Comparison of ENCODE assay signal across 1 cellular context in the genomic region with DNA sequence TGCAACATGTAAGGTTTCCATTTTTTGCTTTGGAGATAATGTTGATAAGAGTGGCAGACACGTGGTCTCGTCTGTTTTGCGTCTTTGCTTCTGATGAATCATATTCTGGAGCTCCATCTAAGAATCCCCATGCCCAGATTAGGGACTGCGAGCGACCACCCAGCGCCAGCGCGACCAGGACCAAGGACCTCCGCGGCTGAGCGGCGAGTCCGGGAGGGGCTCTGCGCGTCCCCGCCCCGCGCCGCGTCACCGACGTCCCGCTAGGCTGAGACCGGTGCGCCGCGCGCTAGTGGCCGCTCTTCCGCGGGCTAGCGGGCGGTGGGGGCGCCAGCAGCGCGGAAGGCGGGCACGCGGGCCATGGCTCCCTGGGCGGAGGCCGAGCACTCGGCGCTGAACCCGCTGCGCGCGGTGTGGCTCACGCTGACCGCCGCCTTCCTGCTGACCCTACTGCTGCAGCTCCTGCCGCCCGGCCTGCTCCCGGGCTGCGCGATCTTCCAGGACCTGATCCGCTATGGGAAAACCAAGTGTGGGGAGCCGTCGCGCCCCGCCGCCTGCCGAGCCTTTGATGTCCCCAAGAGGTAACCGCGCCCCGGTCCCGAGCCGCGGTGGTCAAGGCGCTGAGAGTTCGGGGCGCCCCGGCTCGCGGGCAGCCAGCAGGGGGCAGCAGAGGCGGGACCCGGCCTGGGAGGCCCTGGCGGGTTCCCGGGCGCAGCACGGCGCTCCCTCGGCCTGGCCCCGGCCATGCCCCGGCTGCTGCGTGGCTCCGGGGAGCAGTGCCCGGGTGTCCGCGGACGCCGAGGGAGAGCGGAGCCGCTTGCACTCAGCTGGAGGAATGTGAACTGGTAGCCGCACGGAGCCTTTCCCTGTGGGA.
TF ChIP-seq lines count a peak whose summit lies in the region.

Gene SRD5A3, plus strand, starts transcription at position 263 of the 871 bp plus-strand sequence. Its CDS starts 95 bp downstream, at position 358.

TF ChIP-seq in K562, 482 proteins besides CTCF, POLR2A, EP300 and RAD21 (continued from another document):
- TF ChIP-seq, protein P1, sequence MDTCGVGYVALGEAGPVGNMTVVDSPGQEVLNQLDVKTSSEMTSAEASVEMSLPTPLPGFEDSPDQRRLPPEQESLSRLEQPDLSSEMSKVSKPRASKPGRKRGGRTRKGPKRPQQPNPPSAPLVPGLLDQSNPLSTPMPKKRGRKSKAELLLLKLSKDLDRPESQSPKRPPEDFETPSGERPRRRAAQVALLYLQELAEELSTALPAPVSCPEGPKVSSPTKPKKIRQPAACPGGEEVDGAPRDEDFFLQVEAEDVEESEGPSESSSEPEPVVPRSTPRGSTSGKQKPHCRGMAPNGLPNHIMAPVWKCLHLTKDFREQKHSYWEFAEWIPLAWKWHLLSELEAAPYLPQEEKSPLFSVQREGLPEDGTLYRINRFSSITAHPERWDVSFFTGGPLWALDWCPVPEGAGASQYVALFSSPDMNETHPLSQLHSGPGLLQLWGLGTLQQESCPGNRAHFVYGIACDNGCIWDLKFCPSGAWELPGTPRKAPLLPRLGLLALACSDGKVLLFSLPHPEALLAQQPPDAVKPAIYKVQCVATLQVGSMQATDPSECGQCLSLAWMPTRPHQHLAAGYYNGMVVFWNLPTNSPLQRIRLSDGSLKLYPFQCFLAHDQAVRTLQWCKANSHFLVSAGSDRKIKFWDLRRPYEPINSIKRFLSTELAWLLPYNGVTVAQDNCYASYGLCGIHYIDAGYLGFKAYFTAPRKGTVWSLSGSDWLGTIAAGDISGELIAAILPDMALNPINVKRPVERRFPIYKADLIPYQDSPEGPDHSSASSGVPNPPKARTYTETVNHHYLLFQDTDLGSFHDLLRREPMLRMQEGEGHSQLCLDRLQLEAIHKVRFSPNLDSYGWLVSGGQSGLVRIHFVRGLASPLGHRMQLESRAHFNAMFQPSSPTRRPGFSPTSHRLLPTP (IDR thresholded peaks at IDR 0.05; ENCODE audit: borderline replicate concordance, extremely low read depth, insufficient read length) = no peak
- TF ChIP-seq PCBP1 (IDR thresholded peaks at IDR 0.05; ENCODE audit: low read depth, low read length, poor library complexity, severe bottlenecking) = peak; percentile 26
- peak; percentile 64; the same call in 1 of the 2 replicates for TF ChIP-seq RNF2 (IDR thresholded peaks at IDR 0.05)
- peak; percentile 38 for TF ChIP-seq RBM22 (IDR thresholded peaks at IDR 0.05; ENCODE audit: low read depth, low read length, poor library complexity, severe bottlenecking)
- TF ChIP-seq GATA2 (CRISPR knock-in tag; IDR thresholded peaks at IDR 0.05) = peak; percentile 65
- TF ChIP-seq HDAC1 (IDR thresholded peaks at IDR 0.05) = peak in 1 of 2 experiments; percentile 72; a peak in 1 of 4 replicates
- TF ChIP-seq E2F1 (CRISPR knock-in tag; IDR thresholded peaks at IDR 0.05) = peak; percentile 85; the same call in 1 of the 2 replicates
- TF ChIP-seq RB1 (IDR thresholded peaks at IDR 0.05; ENCODE audit: low read depth) = peak; percentile 80
- peak; percentile 94 for TF ChIP-seq CBX1 (IDR thresholded peaks at IDR 0.05; ENCODE audit: low read depth)
- peak; percentile 66 for TF ChIP-seq ELF1 (tag; IDR thresholded peaks at IDR 0.05)
- TF ChIP-seq BRF2 (IDR thresholded peaks at IDR 0.05; ENCODE audit: borderline replicate concordance, insufficient read depth, insufficient read length) = no peak
- TF ChIP-seq PREB (CRISPR knock-in tag; IDR thresholded peaks at IDR 0.05) = peak; percentile 85; the same call in 1 of the 2 replicates
- peak; percentile 83 for TF ChIP-seq TAF1 (IDR thresholded peaks at IDR 0.05; ENCODE audit: control insufficient read depth, extremely low read depth, insufficient read depth, low read length, severe bottlenecking)
- TF ChIP-seq FOXJ2 (tag; IDR thresholded peaks at IDR 0.05) = 0 out of 2 replicates have a peak, but pooled peaks have one; percentile 53
- no peak for TF ChIP-seq ZNF253 (CRISPR knock-in tag; conservative IDR thresholded peaks at IDR 0.05)
- peak in 1 of 2 experiments; percentile 72; a peak in 2 of 4 replicates for TF ChIP-seq MLLT1 (IDR thresholded peaks at IDR 0.05)
- peak; percentile 86; the same call in 1 of the 2 replicates for TF ChIP-seq FOXP4 (CRISPR knock-in tag; IDR thresholded peaks at IDR 0.05; ENCODE audit: borderline replicate concordance)
- peak; percentile 93 for TF ChIP-seq ZFX (CRISPR knock-in tag; IDR thresholded peaks at IDR 0.05)
- TF ChIP-seq MXI1 (IDR thresholded peaks at IDR 0.05; ENCODE audit: low read depth, low read length) = 0 out of 2 replicates have a peak, but pooled peaks have one; percentile 29
- peak; percentile 84 for TF ChIP-seq CREB1 (IDR thresholded peaks at IDR 0.05)
- peak; percentile 79 for TF ChIP-seq CREB1 (CRISPR knock-in tag; IDR thresholded peaks at IDR 0.05)
- no peak for TF ChIP-seq ATF1 (CRISPR knock-in tag; IDR thresholded peaks at IDR 0.05)
- peak; percentile 94 for TF ChIP-seq ATF1 (tag; IDR thresholded peaks at IDR 0.05)
- 0 out of 2 replicates have a peak, but pooled peaks have one; percentile 71 for TF ChIP-seq E2F3 (CRISPR knock-in tag; IDR thresholded peaks at IDR 0.05)
- no peak for TF ChIP-seq PTBP1 (IDR thresholded peaks at IDR 0.05; ENCODE audit: low read depth, low read length)
- peak; percentile 40 for TF ChIP-seq GATAD2A (IDR thresholded peaks at IDR 0.05)
- no peak for TF ChIP-seq ID3 (CRISPR knock-in tag; IDR thresholded peaks at IDR 0.05)
- peak; percentile 81 for TF ChIP-seq ID3 (tag; IDR thresholded peaks at IDR 0.05)
- TF ChIP-seq COPS2 (conservative IDR thresholded peaks at IDR 0.05) = no peak
- TF ChIP-seq ZBTB7A (IDR thresholded peaks at IDR 0.05; ENCODE audit: borderline replicate concordance, control insufficient read depth, low read depth, low read length) = peak; percentile 90
- no peak for TF ChIP-seq THAP7 (CRISPR knock-in tag; IDR thresholded peaks at IDR 0.05)
- peak; percentile 94 for TF ChIP-seq FIP1L1 (IDR thresholded peaks at IDR 0.05; ENCODE audit: low read depth, low read length, poor library complexity, severe bottlenecking)
- peak; percentile 72; the same call in 1 of the 2 replicates for TF ChIP-seq ZBTB17 (CRISPR knock-in tag; IDR thresholded peaks at IDR 0.05)
- TF ChIP-seq TCF3 (CRISPR knock-in tag; IDR thresholded peaks at IDR 0.05) = peak; percentile 6; the same call in 1 of the 2 replicates
- TF ChIP-seq NR2C2 (CRISPR knock-in tag; IDR thresholded peaks at IDR 0.05) = peak; percentile 58; the same call in 1 of the 2 replicates
- peak; percentile 56; the same call in 1 of the 2 replicates for TF ChIP-seq NR2C2 (tag; IDR thresholded peaks at IDR 0.05)
- peak; percentile 64; the same call in 1 of the 2 replicates for TF ChIP-seq PHB (CRISPR knock-in tag; IDR thresholded peaks at IDR 0.05)
- peak; percentile 20; the same call in 1 of the 2 replicates for TF ChIP-seq TOE1 (IDR thresholded peaks at IDR 0.05; ENCODE audit: borderline replicate concordance)
- TF ChIP-seq TOE1 (CRISPR knock-in tag; IDR thresholded peaks at IDR 0.05; ENCODE audit: borderline replicate concordance, low read depth) = peak; percentile 89; the same call in 1 of the 2 replicates
- TF ChIP-seq SREBF1 (IDR thresholded peaks at IDR 0.05; ENCODE audit: borderline replicate concordance, low read depth, low read length) = no peak
TF ChIP-seq in K562: peak in this region for 170.
